Comparison of ENCODE assay signal across 2 cellular contexts in the genomic region with DNA sequence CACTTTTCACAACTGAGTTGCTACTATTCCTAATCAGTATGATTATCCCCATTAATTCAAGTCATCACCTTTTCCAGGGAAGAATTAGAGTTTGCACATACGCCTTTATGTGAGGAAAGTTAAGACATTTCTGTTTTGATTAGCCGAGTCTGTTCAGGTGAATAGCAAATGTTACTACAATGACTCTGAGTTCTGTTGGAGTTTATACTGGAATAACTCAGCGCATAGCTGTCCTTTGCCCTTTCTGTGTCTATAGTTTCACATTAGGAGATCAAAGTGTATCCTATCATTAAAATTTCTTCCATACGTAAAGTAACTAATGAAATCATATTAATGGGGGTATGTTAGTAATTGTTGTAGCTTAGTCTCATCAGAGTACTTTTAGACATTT.
TF ChIP-seq lines count a peak whose summit lies in the region.

No MANE protein-coding gene starts in this region.

TF ChIP-seq in SK-N-SH, 30 proteins besides CTCF, POLR2A, EP300 and RAD21 (continued from another document):
- TF ChIP-seq, protein P1, sequence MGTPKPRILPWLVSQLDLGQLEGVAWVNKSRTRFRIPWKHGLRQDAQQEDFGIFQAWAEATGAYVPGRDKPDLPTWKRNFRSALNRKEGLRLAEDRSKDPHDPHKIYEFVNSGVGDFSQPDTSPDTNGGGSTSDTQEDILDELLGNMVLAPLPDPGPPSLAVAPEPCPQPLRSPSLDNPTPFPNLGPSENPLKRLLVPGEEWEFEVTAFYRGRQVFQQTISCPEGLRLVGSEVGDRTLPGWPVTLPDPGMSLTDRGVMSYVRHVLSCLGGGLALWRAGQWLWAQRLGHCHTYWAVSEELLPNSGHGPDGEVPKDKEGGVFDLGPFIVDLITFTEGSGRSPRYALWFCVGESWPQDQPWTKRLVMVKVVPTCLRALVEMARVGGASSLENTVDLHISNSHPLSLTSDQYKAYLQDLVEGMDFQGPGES (IDR thresholded peaks at IDR 0.05; ENCODE audit: low read depth, low read length): no peak
- TF ChIP-seq FOXJ3 (CRISPR knock-in tag; IDR thresholded peaks at IDR 0.05) (no peak), ELF1 (IDR thresholded peaks at IDR 0.05) (no peak), NRF1 (IDR thresholded peaks at IDR 0.05; ENCODE audit: low read depth, low read length) (no peak), FOXM1 (IDR thresholded peaks at IDR 0.05; ENCODE audit: low read depth) (no peak), NFIC (IDR thresholded peaks at IDR 0.05; ENCODE audit: borderline replicate concordance) (no peak), CHD2 (IDR thresholded peaks at IDR 0.05; ENCODE audit: low read length, partially characterized antibody) (no peak), EZH2phosphoT487 (IDR thresholded peaks at IDR 0.05; ENCODE audit: borderline replicate concordance, low read depth) (no peak), TCF12 (IDR thresholded peaks at IDR 0.05) (no peak), GATA2 (CRISPR knock-in tag; IDR thresholded peaks at IDR 0.05) (no peak)
- TF ChIP-seq, protein P2, sequence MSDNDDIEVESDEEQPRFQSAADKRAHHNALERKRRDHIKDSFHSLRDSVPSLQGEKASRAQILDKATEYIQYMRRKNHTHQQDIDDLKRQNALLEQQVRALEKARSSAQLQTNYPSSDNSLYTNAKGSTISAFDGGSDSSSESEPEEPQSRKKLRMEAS (IDR thresholded peaks at IDR 0.05; ENCODE audit: low read depth): no peak

TF ChIP-seq in SK-N-SH treated with all-trans-retinoic acid at 6 μM for 48 hours, 23 proteins besides CTCF, POLR2A, EP300 and RAD21 (continued from another document):
- no peak for TF ChIP-seq OSR1 (CRISPR knock-in tag; IDR thresholded peaks at IDR 0.05)
- no peak for TF ChIP-seq ZFP3 (CRISPR knock-in tag; IDR thresholded peaks at IDR 0.05)
- no peak for TF ChIP-seq ZNF70 (CRISPR knock-in tag; IDR thresholded peaks at IDR 0.05)
